Comparison of ENCODE assay signal across 28 cellular contexts in genomic region chr12:5453471-5453870, GRCh38. TPM values are rescaled to one million over a fixed set of nuclear protein-coding genes. Genes with fewer than 3 reads are reported as not detected.
A peak's percentile ranks its signal among the peaks of the same experiment; 100 is the strongest.
DNase-seq lines count a peak whose midpoint lies in the region; ATAC-seq and TF ChIP-seq lines count a peak whose summit lies in the region.
"Had no signal": no experiment of that assay in that cellular context is flagged by ENCODE, and none has a peak within 500 bp of the region (broad histone marks: within the 10 kb centered on the region; RNA-seq: fewer than 3 reads in every experiment).

No MANE protein-coding gene starts in this region.

- POLR2A ChIA-PET in IMR-90 (lab: Charles Lee; ENCODE audit: unreplicated experiment) (interaction anchor here (1.1 kb wide), 1 partner anchor 22 kb away, joined by 4 read pairs; the partner anchor contains the start of gene NTF3), PC-3 (lab: Charles Lee; ENCODE audit: unreplicated experiment) (no interaction called here)

- H3K56ac ChIP-seq in IMR-90 (ENCODE audit: extremely low read depth, insufficient read depth, low read length): no peak overlapping the region

- H4K91ac ChIP-seq in IMR-90 (ENCODE audit: insufficient read depth, low read depth, low read length): peak overlapping the region; percentile 67

- H3K27ac ChIP-seq in IMR-90 (ENCODE audit: insufficient read depth, low read length) (peak overlapping the region; percentile 58; the same call in 1 of the 2 replicates), coronary artery (peak overlapping the region; percentile 18 to 26), spleen (no peak overlapping the region), PC-3 (ENCODE audit: low read length) (no peak overlapping the region)
- H3K27ac ChIP-seq: BLaER1 treated with 17β-estradiol and CSF1 and Interleukin-3, amounts not matched to agents 10 nM and 100 nM; PC-9; SJSA1 had no signal

- no peaks in the 10 kb centered on the region for H3K9me2 ChIP-seq in PC-3 (replicated peaks; ENCODE audit: low read length)

- H3K18ac ChIP-seq in IMR-90 (ENCODE audit: low read depth, low read length): peak overlapping the region; percentile 36; the same call in 1 of the 2 replicates

- in situ Hi-C loops in IMR-90 (cut with MboI; ENCODE audit: low sequenced_read_pairs): loop anchor here (25.0 kb wide), 1 partner anchor 834 kb away; no protein-coding TSS in a partner anchor

- H2BK5ac ChIP-seq in IMR-90 (ENCODE audit: low read depth, low read length, poor library complexity, severe bottlenecking): peak overlapping the region; percentile 99

- intact Hi-C loops in IMR-90 (cut with micrococcal nuclease) (no loop called here), spleen (cut with DNase I; ENCODE audit: low total_unique reads) (no loop called here), PC-3 (cut with micrococcal nuclease) (no loop called here)

- no peak for DNase-seq in IMR-90
- DNase-seq in coronary artery (ENCODE audit: low spot score): no peak
- peak; percentile 31 for DNase-seq in myocyte (ENCODE audit: low read depth)
- peak; percentile 15 for DNase-seq in spleen
- no peak for DNase-seq in T-helper 1 cell
- no peak for DNase-seq in PC-3
- no peak for DNase-seq in CD1c-positive myeloid dendritic cell (ENCODE audit: extremely low spot score)
- DNase-seq: AML-193; Caco-2; CD4-positive, alpha-beta memory T cell; DND-41; H9; MV-4-11; NCI-H1105; NCI-H1436 treated with DMSO at 0.1 percent for 48 hours; NCI-H187 treated with DMSO at 0.1 percent for 48 hours; NCI-H2107; NCI-H748 treated with DMSO at 0.1 percent for 48 hours; NK-92 treated with Interleukin-12 subunit alpha and Interleukin-12 subunit beta, amount 100 ng/mL, for 24 hours; PC-9 had no signal

- no peak overlapping the region for H3K4me3 ChIP-seq in IMR-90 (ENCODE audit: insufficient read depth, low read depth, low read length)
- H3K4me3 ChIP-seq in coronary artery: no peak overlapping the region
- no peak overlapping the region for H3K4me3 ChIP-seq in spleen
- no peak overlapping the region for H3K4me3 ChIP-seq in PC-3 (ENCODE audit: low read length)
- H3K4me3 ChIP-seq: BLaER1 treated with 17β-estradiol and CSF1 and Interleukin-3, amounts not matched to agents 10 nM and 100 nM; GM23338; K562; PC-9; SJSA1 had no signal

- BruUV-seq in IMR-90 (replicated peaks; lab: Mats Ljungman, UMichigan) (no TSS peak), PC-3 (replicated peaks; lab: Mats Ljungman, UMichigan) (no TSS peak)

- H3K27me3 ChIP-seq in IMR-90 (ENCODE audit: control insufficient read depth, insufficient read depth, low read length): no peaks in the 10 kb centered on the region
- H3K27me3 ChIP-seq in spleen (replicated peaks in 1 of 7): peaks cover 0 to 5% (median 0%) of the 10 kb centered on the region in 7 donors
- H3K27me3 ChIP-seq in PC-3 (ENCODE audit: low read length): peaks cover 20% of the 10 kb centered on the region; the same call in 1 of the 2 replicates
- H3K27me3 ChIP-seq: BLaER1 treated with 17β-estradiol and CSF1 and Interleukin-3, amounts not matched to agents 10 nM and 100 nM had no signal

- peak overlapping the region; percentile 75 for H3K14ac ChIP-seq in IMR-90 (replicated peaks; ENCODE audit: low read depth, low read length)

- H3K79me1 ChIP-seq in IMR-90 (ENCODE audit: low read depth in 1 of 2, low read length in 2 of 2): peaks cover 70 to 94% of the 10 kb centered on the region in 2 experiments

- H3K9me1 ChIP-seq in IMR-90 (ENCODE audit: insufficient read depth, low read length): peaks cover 50% of the 10 kb centered on the region

- no peaks in the 10 kb centered on the region for H3K79me2 ChIP-seq in PC-3 (ENCODE audit: low read length)

- no peak overlapping the region for H2AFZ ChIP-seq in IMR-90 (replicated peaks; ENCODE audit: low read length, poor library complexity)
- H2AFZ ChIP-seq in PC-3 (ENCODE audit: low read length): no peak overlapping the region
- H2AFZ ChIP-seq: GM23338, PC-9 had no signal

- H3K4ac ChIP-seq in IMR-90 (ENCODE audit: low read depth, low read length): peak overlapping the region; percentile 95

- TF ChIP-seq RAD21 in IMR-90 (IDR thresholded peaks at IDR 0.05; ENCODE audit: low read length): no peak

- H3K36me3 ChIP-seq in IMR-90 (ENCODE audit: control insufficient read depth, insufficient read depth, low read length) (peaks cover 11% of the 10 kb centered on the region), spleen (no peaks in the 10 kb centered on the region), PC-3 (ENCODE audit: low read depth, low read length) (no peaks in the 10 kb centered on the region)
- H3K36me3 ChIP-seq: BLaER1 treated with 17β-estradiol and CSF1 and Interleukin-3, amounts not matched to agents 10 nM and 100 nM; SJSA1 had no signal

- H3K9ac ChIP-seq in IMR-90 (ENCODE audit: low read depth, low read length) (peak overlapping the region; percentile 28; the same call in 1 of the 2 replicates), PC-3 (ENCODE audit: low read length) (no peak overlapping the region)
- H3K9ac ChIP-seq: BLaER1 treated with 17β-estradiol and CSF1 and Interleukin-3, amounts not matched to agents 10 nM and 100 nM had no signal

- H3K9me3 ChIP-seq in IMR-90 (ENCODE audit: control insufficient read depth, insufficient read depth, low read length) (no peaks in the 10 kb centered on the region), spleen (no peaks in the 10 kb centered on the region), PC-3 (ENCODE audit: low read length) (no peaks in the 10 kb centered on the region)
- H3K9me3 ChIP-seq: BLaER1 treated with 17β-estradiol and CSF1 and Interleukin-3, amounts not matched to agents 10 nM and 100 nM; Caco-2; SJSA1 had no signal

- H3F3A ChIP-seq in PC-3 (ENCODE audit: low read length, unreplicated experiment): no peaks in the 10 kb centered on the region

- H3K4me1 ChIP-seq in IMR-90 (ENCODE audit: control insufficient read depth, insufficient read depth, low read length): peaks cover 48% of the 10 kb centered on the region
- H3K4me1 ChIP-seq in spleen: peaks cover 7 to 15% (median 12%) of the 10 kb centered on the region in 6 donors
- no peaks in the 10 kb centered on the region for H3K4me1 ChIP-seq in PC-3 (ENCODE audit: insufficient read depth, low read length)

- CTCF ChIA-PET in IMR-90 (lab: Yijun Ruan, JAX): no interaction called here
- CTCF ChIA-PET in PC-3 (lab: Charles Lee): no interaction called here

- dilution Hi-C loops in IMR-90 (cut with HindIII; ENCODE audit: low sequenced_read_pairs, unreplicated experiment): no loop called here

- TF ChIP-seq POLR2A in IMR-90 (IDR thresholded peaks at IDR 0.05; ENCODE audit: low read depth, low read length) (no peak), spleen (IDR thresholded peaks at IDR 0.05) (no peak)

- peak overlapping the region; percentile 99; the same call in 1 of the 2 replicates for H2BK120ac ChIP-seq in IMR-90 (ENCODE audit: low read depth, low read length)

- H2BK15ac ChIP-seq in IMR-90 (ENCODE audit: low read depth, low read length): peak overlapping the region; percentile 98; the same call in 2 of the 3 replicates

- peak overlapping the region; percentile 72 for H2AK5ac ChIP-seq in IMR-90 (ENCODE audit: low read depth, low read length)

- ATAC-seq in IMR-90 (ENCODE audit: low read depth) (no peak), PC-3 (no peak)
- ATAC-seq: GM23338, HepG2, K562, Right ventricle myocardium inferior had no signal

- peak overlapping the region; percentile 46 for H3K23ac ChIP-seq in IMR-90 (ENCODE audit: low read depth, low read length)

- H4K8ac ChIP-seq in IMR-90 (ENCODE audit: low read depth in 2 of 2, low read length in 2 of 2): peak overlapping the region; percentile 27 to 98; a peak in 3 of 4 replicates

- H4K20me1 ChIP-seq in IMR-90 (ENCODE audit: insufficient read depth, low read length): peaks cover 4% of the 10 kb centered on the region; the same call in 1 of the 2 replicates
- no peaks in the 10 kb centered on the region for H4K20me1 ChIP-seq in PC-3 (ENCODE audit: low read length)
- H4K20me1 ChIP-seq: BLaER1 treated with 17β-estradiol and CSF1 and Interleukin-3, amounts not matched to agents 10 nM and 100 nM had no signal

- TF ChIP-seq CTCF in IMR-90 (conservative IDR thresholded peaks at IDR 0.05; ENCODE audit: low read depth, low read length) (no peak), coronary artery (IDR thresholded peaks at IDR 0.05) (no peak), spleen (IDR thresholded peaks at IDR 0.05 in 8 of 11, conservative IDR thresholded peaks at IDR 0.05 in 3 of 11) (no peak), PC-3 (conservative IDR thresholded peaks at IDR 0.05; ENCODE audit: low read depth, low read length) (no peak)

- H2BK20ac ChIP-seq in IMR-90 (ENCODE audit: low read depth, low read length): peak overlapping the region; percentile 64; the same call in 1 of the 2 replicates

- WGBS in IMR-90 (ENCODE audit: extremely low coverage in 2 of 2, insufficient read length in 1 of 2), 2 experiments: 40% methylated on average over 1 of the region's 5 CpGs; no CpG with 5 or more reads in 1 of the 2 experiments
- WGBS in spleen, 5 donors: 72 to 92% (median 84%) methylated on average over 5 of the region's 5 CpGs

- no peak overlapping the region for H3K4me2 ChIP-seq in IMR-90 (ENCODE audit: low read depth, low read length)
- H3K4me2 ChIP-seq in PC-3 (ENCODE audit: low read length): no peak overlapping the region
- H3K4me2 ChIP-seq: BLaER1 treated with 17β-estradiol and CSF1 and Interleukin-3, amounts not matched to agents 10 nM and 100 nM; GM23338; PC-9 had no signal

- H2AK9ac ChIP-seq in IMR-90 (replicated peaks; ENCODE audit: low read depth, low read length, poor library complexity): peak overlapping the region; percentile 22

- H4K5ac ChIP-seq in IMR-90 (ENCODE audit: low read depth, low read length): 0 out of 2 replicates have a peak overlapping the region, but pooled peaks have one; percentile 33

TF ChIP-seq in IMR-90, 13 proteins besides CTCF, POLR2A, EP300 and RAD21 (continues in another document):
- TF ChIP-seq RCOR1 (IDR thresholded peaks at IDR 0.05; ENCODE audit: insufficient replicate concordance, low read length) (no peak), MXI1 (IDR thresholded peaks at IDR 0.05; ENCODE audit: borderline replicate concordance, low read depth, low read length) (no peak), MAZ (IDR thresholded peaks at IDR 0.05; ENCODE audit: borderline replicate concordance, low read depth, low read length) (no peak)

RNA-seq across cellular contexts. Expression of gene NTF3, which starts 21.6 kb away (rescaled TPM):
- total RNA-seq in IMR-90 (2012; rRNA removed) (12.2 TPM in 2 replicates), myocyte (1.0 and 1.9 TPM in 2 replicates), spleen (1 to 10 TPM in 5 of 7 donors, under 1 TPM in 1, not detected in 1; 0.72 to 5.8 (median 4.2) TPM), PC-3 (2014; rRNA removed) (not detected in 2 replicates)
- polyA plus RNA-seq in IMR-90 (2012; rRNA removed) (32.4 and 36.0 TPM in 2 replicates), spleen (1 to 10 TPM in 2 of 3 donors, under 1 TPM in 1; 0.80 to 2.4 (median 2.2) TPM)
- polyA plus RNA-seq in IMR-90 (2012; cell fraction: cytosol; rRNA removed): 27.9 and 38.6 TPM in 2 replicates
- polyA plus RNA-seq in IMR-90 (2012; cell fraction: nucleus; rRNA removed; ENCODE audit: low replicate concordance): 52.0 and 83.7 TPM in 2 replicates
- 9.4 TPM for polyA plus RNA-seq in myocyte (2012)
- total RNA-seq: CD4-positive, alpha-beta memory T cell; GM23338; HepG2; HT1080; K562; MCF 10A; PC-9 had no signal
- polyA plus RNA-seq: CD4-positive, alpha-beta memory T cell; HepG2; K562 had no signal

Comparison
In these comparisons a context has a peak if more than half of its experiments do, and no peak if none do; other contexts are left out.
1. DNase-seq: peak in myocyte (single experiment) and spleen (single experiment); none in IMR-90 (single experiment), coronary artery (single experiment), T-helper 1 cell (0 of 5), PC-3 (single experiment) and CD1c-positive myeloid dendritic cell (single experiment).
2. H3K27ac ChIP-seq: peak in IMR-90 (single experiment) and coronary artery (2 of 2); none in spleen (0 of 8) and PC-3 (single experiment).